19 cellular contexts compared by ENCODE assay signal in the genomic region with DNA sequence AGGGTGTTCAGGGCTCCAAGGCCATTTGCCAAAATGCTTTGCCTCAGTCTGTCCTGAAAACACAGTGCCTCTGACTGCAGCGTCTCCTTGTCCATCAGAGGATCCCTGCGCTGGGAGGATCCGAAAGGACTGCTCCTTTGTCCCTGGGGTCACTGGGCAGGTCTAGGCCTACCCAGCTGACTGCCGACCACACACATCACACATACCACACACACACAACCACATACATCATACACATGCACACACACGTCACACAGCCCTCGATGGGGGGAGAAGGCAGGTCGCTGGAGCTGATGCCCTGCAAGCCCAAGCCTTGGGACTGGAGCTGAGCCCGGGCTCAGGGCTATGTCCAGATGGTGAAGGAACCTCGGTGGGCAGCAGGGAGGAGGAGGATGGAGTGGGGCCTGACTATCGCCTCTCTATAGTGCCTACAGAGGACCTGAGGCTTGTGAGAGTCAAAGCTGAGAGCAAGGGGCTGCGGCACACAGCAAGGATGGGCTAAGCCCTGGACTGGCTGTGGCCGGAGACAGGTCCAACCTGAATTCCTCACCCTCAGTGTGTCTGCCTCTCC. TPM values are rescaled to one million over a fixed set of nuclear protein-coding genes. Genes with fewer than 3 reads are reported as not detected.
DNase-seq lines count a peak whose midpoint lies in the region; ATAC-seq and TF ChIP-seq lines count a peak whose summit lies in the region.
"Had no signal": no experiment of that assay in that cellular context is flagged by ENCODE, and none has a peak within 500 bp of the region (broad histone marks: within the 10 kb centered on the region; RNA-seq: fewer than 3 reads in every experiment).

No MANE protein-coding gene starts in this region.

- intact Hi-C loops in left colon (cut with DNase I, micrococcal nuclease) (no loop called here), stomach (cut with DNase I; ENCODE audit: low total_unique reads) (no loop called here), testis (cut with DNase I; ENCODE audit: low total_unique reads) (no loop called here)

- no peaks in the 10 kb centered on the region for H3K36me3 Mint-ChIP-seq in activated T-cell treated with anti-CD3 and anti-CD28 coated beads, Interleukin-2, amount 50 U/mL, for 72 hours (ENCODE audit: insufficient read depth in 2 of 2)
- no peaks in the 10 kb centered on the region for H3K36me3 Mint-ChIP-seq in T-helper 2 cell treated with Interferon-gamma antibody and Interleukin-4, amounts not matched to agents 5 μg/mL and 100 μg/mL, for 36 hours (ENCODE audit: low read depth)
- H3K36me3 Mint-ChIP-seq: CD8-positive, alpha-beta memory T cell; T-cell had no signal

- no peaks in the 10 kb centered on the region for H3K27me3 Mint-ChIP-seq in activated T-cell treated with anti-CD3 and anti-CD28 coated beads, Interleukin-2, amount 50 U/mL, for 72 hours (ENCODE audit: low read depth)
- peaks cover 2% of the 10 kb centered on the region for H3K27me3 Mint-ChIP-seq in T-helper 2 cell treated with Interferon-gamma antibody and Interleukin-4, amounts not matched to agents 5 μg/mL and 100 μg/mL, for 36 hours (ENCODE audit: low read depth)
- H3K27me3 Mint-ChIP-seq: T-cell had no signal

- TF ChIP-seq CTCF in RWPE2 (IDR thresholded peaks at IDR 0.05; ENCODE audit: poor library complexity, severe bottlenecking) (no peak), stomach (IDR thresholded peaks at IDR 0.05) (no peak), testis (IDR thresholded peaks at IDR 0.05) (no peak)

- H3K9me3 Mint-ChIP-seq in activated T-cell treated with anti-CD3 and anti-CD28 coated beads, Interleukin-2, amount 50 U/mL, for 72 hours: no peaks in the 10 kb centered on the region
- no peaks in the 10 kb centered on the region for H3K9me3 Mint-ChIP-seq in T-helper 2 cell treated with Interferon-gamma antibody and Interleukin-4, amounts not matched to agents 5 μg/mL and 100 μg/mL, for 36 hours
- H3K9me3 Mint-ChIP-seq: CD8-positive, alpha-beta memory T cell; T-cell had no signal

- H3K36me3 ChIP-seq in RWPE2 (ENCODE audit: low read depth): no peaks in the 10 kb centered on the region
- H3K36me3 ChIP-seq in stomach: no peaks in the 10 kb centered on the region
- no peaks in the 10 kb centered on the region for H3K36me3 ChIP-seq in testis (ENCODE audit: low read depth, missing control alignments)
- H3K36me3 ChIP-seq: gastrocnemius medialis, thyroid gland, WERI-Rb-1 had no signal

- no peaks in the 10 kb centered on the region for H3K4me1 Mint-ChIP-seq in activated T-cell treated with anti-CD3 and anti-CD28 coated beads, Interleukin-2, amount 50 U/mL, for 72 hours (ENCODE audit: low read depth)
- no peaks in the 10 kb centered on the region for H3K4me1 Mint-ChIP-seq in T-helper 2 cell treated with Interferon-gamma antibody and Interleukin-4, amounts not matched to agents 5 μg/mL and 100 μg/mL, for 36 hours (ENCODE audit: low read depth)
- H3K4me1 Mint-ChIP-seq: CD8-positive, alpha-beta memory T cell; T-cell had no signal

- TF ChIP-seq EP300 in stomach (IDR thresholded peaks at IDR 0.05): no peak

- no peak for ATAC-seq in activated T-cell treated with anti-CD3 and anti-CD28 coated beads, Interleukin-2, amount 50 U/mL, for 72 hours (replicated peaks in 1 of 2)
- ATAC-seq in RWPE2 (ENCODE audit: low read depth) (no peak), left colon (no peak), GM18907 (IDR thresholded peaks at IDR 0.05; ENCODE audit: unreplicated experiment) (no peak)
- ATAC-seq: gastrocnemius medialis, T-cell had no signal

- no peaks in the 10 kb centered on the region for H3K9me3 ChIP-seq in RWPE2 (ENCODE audit: severe bottlenecking)
- H3K9me3 ChIP-seq in stomach: no peaks in the 10 kb centered on the region
- H3K9me3 ChIP-seq in testis: no peaks in the 10 kb centered on the region
- H3K9me3 ChIP-seq: gastrocnemius medialis, thyroid gland had no signal

- peak; percentile 16 for DNase-seq in activated T-cell treated with anti-CD3 and anti-CD28 coated beads, Interleukin-2, amount 50 U/mL, for 1 hour
- DNase-seq in activated T-cell treated with anti-CD3 and anti-CD28 coated beads, Interleukin-2, amount 50 U/mL, for 72 hours: no peak
- DNase-seq in RWPE2 (ENCODE audit: low spot score): peak; percentile 77
- DNase-seq in left colon: peak; percentile 10 to 24
- DNase-seq in stomach: peak; percentile 25
- no peak for DNase-seq in T-helper 2 cell treated with Interferon-gamma antibody and Interleukin-4, amounts not matched to agents 5 μg/mL and 100 μg/mL, for 36 hours (ENCODE audit: low spot score)
- DNase-seq in testis: no peak
- DNase-seq: amygdala, MV-4-11, NCI-H748 treated with DMSO at 0.1 percent for 48 hours, retina, WERI-Rb-1 had no signal

- WGBS in stomach, 5 donors: 88 to 93% (median 89%) methylated on average over 12 of the region's 12 CpGs
- 88 to 90% methylated on average over 12 of the region's 12 CpGs for WGBS in testis, 2 donors

- H3K27me3 ChIP-seq in RWPE2 (ENCODE audit: insufficient read depth, poor library complexity, severe bottlenecking) (no peaks in the 10 kb centered on the region), stomach (no peaks in the 10 kb centered on the region), testis (no peaks in the 10 kb centered on the region)
- H3K27me3 ChIP-seq: thyroid gland had no signal

- TF ChIP-seq POLR2A in stomach (IDR thresholded peaks at IDR 0.05): no peak
- no peak for TF ChIP-seq POLR2A in testis (IDR thresholded peaks at IDR 0.05)

- H3K4me3 Mint-ChIP-seq in activated T-cell treated with anti-CD3 and anti-CD28 coated beads, Interleukin-2, amount 50 U/mL, for 72 hours: no peak overlapping the region
- H3K4me3 Mint-ChIP-seq in T-helper 2 cell treated with Interferon-gamma antibody and Interleukin-4, amounts not matched to agents 5 μg/mL and 100 μg/mL, for 36 hours: no peak overlapping the region
- H3K4me3 Mint-ChIP-seq: CD8-positive, alpha-beta memory T cell; T-cell had no signal

- H3K4me1 ChIP-seq in RWPE2 (ENCODE audit: insufficient read depth, poor library complexity, severe bottlenecking) (peaks cover 32% of the 10 kb centered on the region), stomach (peaks cover 9 to 23% (median 14%) of the 10 kb centered on the region in 4 donors), testis (peaks cover 14% of the 10 kb centered on the region)
- H3K4me1 ChIP-seq: gastrocnemius medialis had no signal

- no peak overlapping the region for H3K27ac Mint-ChIP-seq in activated T-cell treated with anti-CD3 and anti-CD28 coated beads, Interleukin-2, amount 50 U/mL, for 72 hours
- no peak overlapping the region for H3K27ac Mint-ChIP-seq in T-helper 2 cell treated with Interferon-gamma antibody and Interleukin-4, amounts not matched to agents 5 μg/mL and 100 μg/mL, for 36 hours
- H3K27ac Mint-ChIP-seq: CD8-positive, alpha-beta memory T cell; T-cell had no signal

- H3K4me3 ChIP-seq in RWPE2 (ENCODE audit: severe bottlenecking) (no peak overlapping the region), stomach (no peak overlapping the region), testis (no peak overlapping the region)
- H3K4me3 ChIP-seq: gastrocnemius medialis, thyroid gland had no signal

- H3K27ac ChIP-seq in RWPE2 (ENCODE audit: poor library complexity, severe bottlenecking): no peak overlapping the region
- no peak overlapping the region for H3K27ac ChIP-seq in stomach
- no peak overlapping the region for H3K27ac ChIP-seq in testis
- H3K27ac ChIP-seq: gastrocnemius medialis, thyroid gland, WERI-Rb-1 had no signal

RNA-seq across cellular contexts. Expression of a gene that starts 29.1 kb away (rescaled TPM):
- total RNA-seq in activated T-cell treated with anti-CD3 and anti-CD28 coated beads, Interleukin-2, amount 50 U/mL, for 72 hours: not detected
- total RNA-seq in left colon (10 to 100 TPM; 35.9 to 56.7 TPM), stomach (10 to 100 TPM in 4 of 5 donors, 1 to 10 TPM in 1; 3.5 to 27.8 (median 15.2) TPM), testis (1 to 10 TPM; 4.3 to 4.9 TPM)
- polyA plus RNA-seq in stomach (10 to 100 TPM in 1 of 3 donors, 1 to 10 TPM in 2; 5.0 to 10.8 (median 5.0) TPM), testis (ENCODE audit: insufficient read depth, low read depth, low replicate concordance) (5.7 TPM)
- total RNA-seq: CD8-positive, alpha-beta memory T cell; gastrocnemius medialis; RPMI7951; T-cell had no signal
- polyA plus RNA-seq: CD8-positive, alpha-beta memory T cell had no signal

RNA-seq across cellular contexts. Expression of a gene that starts 51.6 kb away (rescaled TPM):
- 1 to 10 TPM in 1 of 2 donors, not detected in 1; 1.6 TPM for total RNA-seq in activated T-cell treated with anti-CD3 and anti-CD28 coated beads, Interleukin-2, amount 50 U/mL, for 72 hours
- total RNA-seq in left colon (1 to 10 TPM; 1.4 to 2.2 TPM), stomach (10 to 100 TPM in 1 of 5 donors, 1 to 10 TPM in 1, under 1 TPM in 1, not detected in 2; 0.29 to 85.8 (median 2.9) TPM), testis (1 to 10 TPM; 1.7 to 3.6 TPM)
- polyA plus RNA-seq in stomach (under 1 TPM; 0.12 to 0.95 (median 0.92) TPM), testis (ENCODE audit: insufficient read depth, low read depth, low replicate concordance) (2.1 TPM)
- polyA plus RNA-seq: neural cell had no signal

Comparison
In these comparisons a context has a peak if more than half of its experiments do, and no peak if none do; other contexts are left out.
1. DNase-seq: peak in activated T-cell treated with anti-CD3 and anti-CD28 coated beads, Interleukin-2, amount 50 U/mL, for 1 hour (single experiment), RWPE2 (single experiment), left colon (2 of 2) and stomach (single experiment); none in activated T-cell treated with anti-CD3 and anti-CD28 coated beads, Interleukin-2, amount 50 U/mL, for 72 hours (0 of 2), T-helper 2 cell treated with Interferon-gamma antibody and Interleukin-4, amounts not matched to agents 5 μg/mL and 100 μg/mL, for 36 hours (single experiment) and testis (single experiment).
2. RNA of a gene that starts 29.1 kb away (total RNA-seq): 35.9 to 56.7 TPM in left colon, 3.5 to 27.8 TPM in stomach and 4.3 to 4.9 TPM in testis; not detected in activated T-cell treated with anti-CD3 and anti-CD28 coated beads, Interleukin-2, amount 50 U/mL, for 72 hours; every median in the first group is over 4 times any median in the second.